In the genomic region with DNA sequence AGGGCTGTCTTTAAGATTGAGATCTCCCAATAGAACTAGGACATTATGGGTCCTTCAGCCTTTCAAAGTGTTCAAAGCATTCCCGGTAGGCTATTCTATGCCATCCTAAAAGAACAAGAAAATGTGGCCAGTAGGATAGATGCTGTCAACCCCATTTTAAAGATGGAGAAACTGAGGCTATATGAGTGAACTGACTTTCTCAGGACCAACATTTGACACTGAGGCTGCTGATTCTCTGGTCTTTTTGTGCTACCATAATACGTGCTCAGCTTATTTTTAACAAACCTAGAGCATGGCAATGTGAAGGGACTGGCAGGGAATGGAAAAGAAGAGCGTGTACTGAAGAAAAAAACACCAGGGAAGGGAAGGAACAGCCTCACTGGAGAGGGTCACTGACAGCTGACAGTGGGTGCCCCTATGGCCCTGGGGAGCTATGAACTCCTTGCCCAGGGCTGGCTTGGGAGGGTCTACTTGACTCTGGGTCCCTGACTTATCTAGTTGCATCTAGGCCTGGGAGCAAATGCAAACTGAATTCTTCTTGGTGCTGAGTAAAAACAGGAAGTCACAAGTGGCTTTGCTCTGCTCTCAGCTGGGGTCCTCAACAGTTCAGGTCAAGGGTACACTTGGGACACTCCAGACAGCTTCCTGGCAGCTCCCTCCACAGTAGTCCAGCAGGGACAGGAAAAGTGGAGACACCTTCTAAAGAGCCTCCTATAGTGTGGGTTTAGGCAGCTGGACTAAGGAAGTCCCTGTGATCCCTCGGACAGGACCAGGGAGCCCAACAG, we compare ENCODE assay signal across 9 cellular contexts. TPM values are rescaled to one million over a fixed set of nuclear protein-coding genes. Genes with fewer than 3 reads are reported as not detected.
DNase-seq lines count a peak whose midpoint lies in the region; ATAC-seq and TF ChIP-seq lines count a peak whose summit lies in the region.
"Had no signal": no experiment of that assay in that cellular context is flagged by ENCODE, and none has a peak within 500 bp of the region (broad histone marks: within the 10 kb centered on the region; RNA-seq: fewer than 3 reads in every experiment).

No MANE protein-coding gene starts in this region.

- ATAC-seq in heart right ventricle: peak in 4 of 8 donors; percentile 2 to 38 (median 14)
- no peak for ATAC-seq in GM18873 (IDR thresholded peaks at IDR 0.05; ENCODE audit: low FRiP score, unreplicated experiment)

- TF ChIP-seq CTCF in heart right ventricle (IDR thresholded peaks at IDR 0.05) (no peak), nephron progenitor cell (IDR thresholded peaks at IDR 0.05) (no peak), neural progenitor cell (IDR thresholded peaks at IDR 0.05) (no peak)

- H3K4me1 ChIP-seq in heart right ventricle (peaks cover 3 to 74% (median 51%) of the 10 kb centered on the region in 9 donors), neural progenitor cell (peaks cover 4% of the 10 kb centered on the region)
- H3K4me1 ChIP-seq: HAP-1 had no signal

- H3F3A ChIP-seq in neural progenitor cell (ENCODE audit: low read depth): peaks cover 5% of the 10 kb centered on the region

- no peaks in the 10 kb centered on the region for H3K9me3 Mint-ChIP-seq in dendritic cell treated with granulocyte-macrophage colony-stimulating factor and Interleukin-4, amounts not matched to agents 40 ng/mL and 50 ng/mL, for 4 days
- no peaks in the 10 kb centered on the region for H3K9me3 Mint-ChIP-seq in nephron progenitor cell
- no peaks in the 10 kb centered on the region for H3K9me3 Mint-ChIP-seq in neural progenitor cell

- H3K9ac ChIP-seq in neural progenitor cell: no peak overlapping the region

- no peak for DNase-seq in heart right ventricle
- no peak for DNase-seq in cardiac septum (ENCODE audit: low spot score)
- no peak for DNase-seq in nephron progenitor cell
- no peak for DNase-seq in NCI-H345 (lab: John Stamatoyannopoulos, UW)
- DNase-seq in 8988T: no peak
- DNase-seq in neural progenitor cell (ENCODE audit: low spot score): no peak

- H3K4me3 Mint-ChIP-seq in dendritic cell treated with granulocyte-macrophage colony-stimulating factor and Interleukin-4, amounts not matched to agents 40 ng/mL and 50 ng/mL, for 4 days: peak overlapping the region; percentile 94
- H3K4me3 Mint-ChIP-seq in nephron progenitor cell (peak overlapping the region; percentile 88), neural progenitor cell (no peak overlapping the region)

- peaks cover 10% of the 10 kb centered on the region for H3K27me3 Mint-ChIP-seq in dendritic cell treated with granulocyte-macrophage colony-stimulating factor and Interleukin-4, amounts not matched to agents 40 ng/mL and 50 ng/mL, for 4 days
- peaks cover 55% of the 10 kb centered on the region for H3K27me3 Mint-ChIP-seq in nephron progenitor cell (ENCODE audit: low read depth, poor library complexity)
- peaks cover 23% of the 10 kb centered on the region for H3K27me3 Mint-ChIP-seq in neural progenitor cell (ENCODE audit: insufficient read depth, low read depth)

- intact Hi-C loops in heart right ventricle (cut with DNase I): no loop called here
- intact Hi-C loops in cardiac septum (cut with DNase I): no loop called here
- intact Hi-C loops in dendritic cell treated with granulocyte-macrophage colony-stimulating factor and Interleukin-4, amounts not matched to agents 40 ng/mL and 50 ng/mL, for 4 days (cut with micrococcal nuclease): no loop called here

- H3K4me2 ChIP-seq in neural progenitor cell: no peak overlapping the region

- H3K27ac ChIP-seq in heart right ventricle (peak overlapping the region in 5 of 10 donors; percentile 40 to 91 (median 79)), neural progenitor cell (no peak overlapping the region)

- WGBS in heart right ventricle, 2 donors: 83 to 89% methylated on average over 4 of the region's 4 CpGs

- no peaks in the 10 kb centered on the region for H3K79me2 ChIP-seq in neural progenitor cell (ENCODE audit: low read depth)

- peak overlapping the region in 6 of 10 donors; percentile 66 to 77 (median 73) for H3K4me3 ChIP-seq in heart right ventricle
- no peak overlapping the region for H3K4me3 ChIP-seq in neural progenitor cell
- H3K4me3 ChIP-seq: HAP-1 had no signal

- peaks cover 0 to 6% (median 0%) of the 10 kb centered on the region in 9 donors for H3K36me3 ChIP-seq in heart right ventricle
- H3K36me3 ChIP-seq in neural progenitor cell: no peaks in the 10 kb centered on the region
- H3K36me3 ChIP-seq: HAP-1 had no signal

- H2AFZ ChIP-seq in neural progenitor cell (replicated peaks): no peak overlapping the region

- peaks cover 39% of the 10 kb centered on the region for H3K36me3 Mint-ChIP-seq in dendritic cell treated with granulocyte-macrophage colony-stimulating factor and Interleukin-4, amounts not matched to agents 40 ng/mL and 50 ng/mL, for 4 days (ENCODE audit: low read depth)
- no peaks in the 10 kb centered on the region for H3K36me3 Mint-ChIP-seq in nephron progenitor cell (ENCODE audit: low read depth)
- H3K36me3 Mint-ChIP-seq in neural progenitor cell: no peaks in the 10 kb centered on the region

- H4K20me1 ChIP-seq in neural progenitor cell (ENCODE audit: low read depth): peaks cover 9% of the 10 kb centered on the region

- H3K27me3 ChIP-seq in heart right ventricle (peaks cover 0 to 6% (median 0%) of the 10 kb centered on the region in 7 donors), neural progenitor cell (peaks cover 54% of the 10 kb centered on the region)

- H3K27ac Mint-ChIP-seq in dendritic cell treated with granulocyte-macrophage colony-stimulating factor and Interleukin-4, amounts not matched to agents 40 ng/mL and 50 ng/mL, for 4 days: peak overlapping the region; percentile 88
- H3K27ac Mint-ChIP-seq in nephron progenitor cell: no peak overlapping the region
- no peak overlapping the region for H3K27ac Mint-ChIP-seq in neural progenitor cell

- H3K4me1 Mint-ChIP-seq in dendritic cell treated with granulocyte-macrophage colony-stimulating factor and Interleukin-4, amounts not matched to agents 40 ng/mL and 50 ng/mL, for 4 days (ENCODE audit: low read depth): peaks cover 82% of the 10 kb centered on the region
- H3K4me1 Mint-ChIP-seq in nephron progenitor cell (peaks cover 46% of the 10 kb centered on the region), neural progenitor cell (peaks cover 31% of the 10 kb centered on the region)

- H3K9me3 ChIP-seq in heart right ventricle (no peaks in the 10 kb centered on the region), neural progenitor cell (ENCODE audit: low read depth) (no peaks in the 10 kb centered on the region)
- H3K9me3 ChIP-seq: HAP-1 had no signal

RNA-seq across cellular contexts. Expression of a gene that starts 2.3 kb away (rescaled TPM):
- total RNA-seq in heart right ventricle (10 to 100 TPM in 1 of 10 donors, 1 to 10 TPM in 9; 1.5 to 10.6 (median 3.6) TPM), cardiac septum (3.7 TPM), neural progenitor cell (ENCODE audit: low replicate concordance) (0.81 and 1.0 TPM in 2 replicates)
- polyA plus RNA-seq in heart right ventricle: 1 to 10 TPM; 1.2 to 1.3 TPM
